2 cellular contexts compared by ENCODE assay signal in genomic region chr7:26212921-26213718, GRCh38.
A peak's percentile ranks its signal among the peaks of the same experiment; 100 is the strongest.
TF ChIP-seq lines count a peak whose summit lies in the region.

No MANE protein-coding gene starts in this region.

TF ChIP-seq in GM12878, 131 proteins besides CTCF, POLR2A, EP300 and RAD21:
- TF ChIP-seq IKZF2 (IDR thresholded peaks at IDR 0.05) (0 out of 4 replicates have a peak, but pooled peaks of 1 of the 2 experiments have one; percentile 9), ZBTB4 (CRISPR knock-in tag; IDR thresholded peaks at IDR 0.05) (0 out of 2 replicates have a peak, but pooled peaks have one; percentile 49), NFYA (IDR thresholded peaks at IDR 0.05; ENCODE audit: borderline replicate concordance, low read depth, low read length) (no peak), NFXL1 (IDR thresholded peaks at IDR 0.05; ENCODE audit: borderline replicate concordance) (no peak), ZBED1 (IDR thresholded peaks at IDR 0.05; ENCODE audit: borderline replicate concordance) (0 out of 2 replicates have a peak, but pooled peaks have one; percentile 22), BACH1 (IDR thresholded peaks at IDR 0.05; ENCODE audit: borderline replicate concordance) (peak; percentile 45; the same call in 1 of the 2 replicates), NR2F1 (conservative IDR thresholded peaks at IDR 0.05) (peak; percentile 80), POLR2AphosphoS5 (IDR thresholded peaks at IDR 0.05; ENCODE audit: low read length) (peak; percentile 55; the same call in 1 of the 2 replicates)

TF ChIP-seq in HepG2, 621 proteins besides CTCF, POLR2A, EP300 and RAD21:
- TF ChIP-seq STAT6 (CRISPR knock-in tag; IDR thresholded peaks at IDR 0.05; ENCODE audit: borderline replicate concordance): no peak
- TF ChIP-seq MTF2 (CRISPR knock-in tag; IDR thresholded peaks at IDR 0.05; ENCODE audit: borderline replicate concordance): no peak
- TF ChIP-seq RBM22 (optimal IDR thresholded peaks at IDR 0.05; ENCODE audit: low read length): peak; percentile 50
- no peak for TF ChIP-seq ZNF451 (CRISPR knock-in tag; IDR thresholded peaks at IDR 0.05)
- no peak for TF ChIP-seq CREM (IDR thresholded peaks at IDR 0.05)
- TF ChIP-seq CREM (CRISPR knock-in tag; IDR thresholded peaks at IDR 0.05): no peak
- peak; percentile 45; the same call in 1 of the 2 replicates for TF ChIP-seq TBX3 (IDR thresholded peaks at IDR 0.05; ENCODE audit: borderline replicate concordance)
- no peak for TF ChIP-seq PHF20 (CRISPR knock-in tag; IDR thresholded peaks at IDR 0.05)
- peak; percentile 52; the same call in 1 of the 2 replicates for TF ChIP-seq HHEX (CRISPR knock-in tag; IDR thresholded peaks at IDR 0.05)
- TF ChIP-seq ZNF543 (CRISPR knock-in tag; IDR thresholded peaks at IDR 0.05): no peak
- TF ChIP-seq ZNF10 (CRISPR knock-in tag; IDR thresholded peaks at IDR 0.05; ENCODE audit: borderline replicate concordance, low read depth): no peak
- TF ChIP-seq POLR2G (IDR thresholded peaks at IDR 0.05; ENCODE audit: low read depth, low read length): 0 out of 2 replicates have a peak, but pooled peaks have one; percentile 34
- TF ChIP-seq ZNF17 (CRISPR knock-in tag; IDR thresholded peaks at IDR 0.05): no peak
- TF ChIP-seq ZSCAN30 (CRISPR knock-in tag; IDR thresholded peaks at IDR 0.05): no peak
- TF ChIP-seq PAF1 (CRISPR knock-in tag; IDR thresholded peaks at IDR 0.05): 0 out of 2 replicates have a peak, but pooled peaks have one; percentile 58
- TF ChIP-seq ZNF274 (CRISPR knock-in tag; IDR thresholded peaks at IDR 0.05): no peak
- TF ChIP-seq NR2F1 (CRISPR knock-in tag; IDR thresholded peaks at IDR 0.05): peak in 1 of 2 experiments; percentile 27; a peak in 1 of 4 replicates
- TF ChIP-seq LCORL (IDR thresholded peaks at IDR 0.05): no peak
- no peak for TF ChIP-seq LCORL (CRISPR knock-in tag; IDR thresholded peaks at IDR 0.05)
- TF ChIP-seq ZBTB1 (CRISPR knock-in tag; IDR thresholded peaks at IDR 0.05; ENCODE audit: borderline replicate concordance): no peak
- no peak for TF ChIP-seq ZSCAN9 (CRISPR knock-in tag; IDR thresholded peaks at IDR 0.05; ENCODE audit: borderline replicate concordance)
- TF ChIP-seq ZIK1 (CRISPR knock-in tag; IDR thresholded peaks at IDR 0.05; ENCODE audit: borderline replicate concordance, low read depth): no peak
- 0 out of 2 replicates have a peak, but pooled peaks have one; percentile 23 for TF ChIP-seq TARDBP (CRISPR knock-in tag; IDR thresholded peaks at IDR 0.05)
- no peak for TF ChIP-seq ZNF878 (CRISPR knock-in tag; IDR thresholded peaks at IDR 0.05)
- TF ChIP-seq MBD4 (IDR thresholded peaks at IDR 0.05; ENCODE audit: borderline replicate concordance, low read length): peak; percentile 64; the same call in 1 of the 2 replicates
- no peak for TF ChIP-seq WIZ (CRISPR knock-in tag; IDR thresholded peaks at IDR 0.05)
- peak; percentile 60; the same call in 1 of the 2 replicates for TF ChIP-seq NR2F6 (IDR thresholded peaks at IDR 0.05)
- no peak for TF ChIP-seq NR2F6 (CRISPR knock-in tag; IDR thresholded peaks at IDR 0.05)
